ENCODE assay signal across 1 cellular context in the genomic region with DNA sequence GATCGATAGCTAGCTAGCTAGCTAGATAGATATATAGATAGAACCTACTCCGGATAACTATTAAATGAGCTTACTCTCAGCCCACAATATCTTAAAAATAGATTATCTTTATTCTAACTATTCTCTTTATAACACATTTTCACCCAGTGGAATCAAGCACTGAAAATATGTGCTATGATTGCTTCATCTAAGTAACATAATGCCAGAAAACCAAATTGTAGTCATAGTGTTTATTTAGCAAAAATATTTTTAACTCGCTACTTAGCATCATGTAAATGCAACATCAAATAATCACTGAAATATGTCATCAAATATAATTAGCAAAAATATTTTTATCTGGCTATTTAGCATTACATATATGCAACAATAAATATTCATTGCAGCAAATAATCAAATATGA.
A peak's percentile ranks its signal among the peaks of the same experiment; 100 is the strongest.
TF ChIP-seq lines count a peak whose summit lies in the region.

No MANE protein-coding gene starts in this region.

TF ChIP-seq in K562, 482 proteins besides CTCF, POLR2A, EP300 and RAD21:
- TF ChIP-seq RBFOX2 (IDR thresholded peaks at IDR 0.05; ENCODE audit: low read depth, low read length) (0 out of 2 replicates have a peak, but pooled peaks have one; percentile 40), SUPT5H (IDR thresholded peaks at IDR 0.05) (no peak), POLR2H (tag; IDR thresholded peaks at IDR 0.05; ENCODE audit: low read depth) (peak; percentile 33; the same call in 1 of the 2 replicates), GATAD2B (IDR thresholded peaks at IDR 0.05; ENCODE audit: borderline replicate concordance) (0 out of 2 replicates have a peak, but pooled peaks have one; percentile 35), CEBPB (tag; IDR thresholded peaks at IDR 0.05) (peak; percentile 34; the same call in 1 of the 2 replicates), GTF2E2 (tag; IDR thresholded peaks at IDR 0.05) (0 out of 2 replicates have a peak, but pooled peaks have one; percentile 58), CEBPG (CRISPR knock-in tag; IDR thresholded peaks at IDR 0.05) (no peak), CEBPG (tag; conservative IDR thresholded peaks at IDR 0.05 in 1 of 2, IDR thresholded peaks at IDR 0.05 in 1 of 2) (peak; percentile 42 to 74; a peak in 2 of 4 replicates)
- TF ChIP-seq, protein P1, sequence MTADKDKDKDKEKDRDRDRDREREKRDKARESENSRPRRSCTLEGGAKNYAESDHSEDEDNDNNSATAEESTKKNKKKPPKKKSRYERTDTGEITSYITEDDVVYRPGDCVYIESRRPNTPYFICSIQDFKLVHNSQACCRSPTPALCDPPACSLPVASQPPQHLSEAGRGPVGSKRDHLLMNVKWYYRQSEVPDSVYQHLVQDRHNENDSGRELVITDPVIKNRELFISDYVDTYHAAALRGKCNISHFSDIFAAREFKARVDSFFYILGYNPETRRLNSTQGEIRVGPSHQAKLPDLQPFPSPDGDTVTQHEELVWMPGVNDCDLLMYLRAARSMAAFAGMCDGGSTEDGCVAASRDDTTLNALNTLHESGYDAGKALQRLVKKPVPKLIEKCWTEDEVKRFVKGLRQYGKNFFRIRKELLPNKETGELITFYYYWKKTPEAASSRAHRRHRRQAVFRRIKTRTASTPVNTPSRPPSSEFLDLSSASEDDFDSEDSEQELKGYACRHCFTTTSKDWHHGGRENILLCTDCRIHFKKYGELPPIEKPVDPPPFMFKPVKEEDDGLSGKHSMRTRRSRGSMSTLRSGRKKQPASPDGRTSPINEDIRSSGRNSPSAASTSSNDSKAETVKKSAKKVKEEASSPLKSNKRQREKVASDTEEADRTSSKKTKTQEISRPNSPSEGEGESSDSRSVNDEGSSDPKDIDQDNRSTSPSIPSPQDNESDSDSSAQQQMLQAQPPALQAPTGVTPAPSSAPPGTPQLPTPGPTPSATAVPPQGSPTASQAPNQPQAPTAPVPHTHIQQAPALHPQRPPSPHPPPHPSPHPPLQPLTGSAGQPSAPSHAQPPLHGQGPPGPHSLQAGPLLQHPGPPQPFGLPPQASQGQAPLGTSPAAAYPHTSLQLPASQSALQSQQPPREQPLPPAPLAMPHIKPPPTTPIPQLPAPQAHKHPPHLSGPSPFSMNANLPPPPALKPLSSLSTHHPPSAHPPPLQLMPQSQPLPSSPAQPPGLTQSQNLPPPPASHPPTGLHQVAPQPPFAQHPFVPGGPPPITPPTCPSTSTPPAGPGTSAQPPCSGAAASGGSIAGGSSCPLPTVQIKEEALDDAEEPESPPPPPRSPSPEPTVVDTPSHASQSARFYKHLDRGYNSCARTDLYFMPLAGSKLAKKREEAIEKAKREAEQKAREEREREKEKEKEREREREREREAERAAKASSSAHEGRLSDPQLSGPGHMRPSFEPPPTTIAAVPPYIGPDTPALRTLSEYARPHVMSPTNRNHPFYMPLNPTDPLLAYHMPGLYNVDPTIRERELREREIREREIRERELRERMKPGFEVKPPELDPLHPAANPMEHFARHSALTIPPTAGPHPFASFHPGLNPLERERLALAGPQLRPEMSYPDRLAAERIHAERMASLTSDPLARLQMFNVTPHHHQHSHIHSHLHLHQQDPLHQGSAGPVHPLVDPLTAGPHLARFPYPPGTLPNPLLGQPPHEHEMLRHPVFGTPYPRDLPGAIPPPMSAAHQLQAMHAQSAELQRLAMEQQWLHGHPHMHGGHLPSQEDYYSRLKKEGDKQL (CRISPR knock-in tag; IDR thresholded peaks at IDR 0.05; ENCODE audit: borderline replicate concordance): no peak
